ENCODE assay signal across 1 cellular context in the genomic region with DNA sequence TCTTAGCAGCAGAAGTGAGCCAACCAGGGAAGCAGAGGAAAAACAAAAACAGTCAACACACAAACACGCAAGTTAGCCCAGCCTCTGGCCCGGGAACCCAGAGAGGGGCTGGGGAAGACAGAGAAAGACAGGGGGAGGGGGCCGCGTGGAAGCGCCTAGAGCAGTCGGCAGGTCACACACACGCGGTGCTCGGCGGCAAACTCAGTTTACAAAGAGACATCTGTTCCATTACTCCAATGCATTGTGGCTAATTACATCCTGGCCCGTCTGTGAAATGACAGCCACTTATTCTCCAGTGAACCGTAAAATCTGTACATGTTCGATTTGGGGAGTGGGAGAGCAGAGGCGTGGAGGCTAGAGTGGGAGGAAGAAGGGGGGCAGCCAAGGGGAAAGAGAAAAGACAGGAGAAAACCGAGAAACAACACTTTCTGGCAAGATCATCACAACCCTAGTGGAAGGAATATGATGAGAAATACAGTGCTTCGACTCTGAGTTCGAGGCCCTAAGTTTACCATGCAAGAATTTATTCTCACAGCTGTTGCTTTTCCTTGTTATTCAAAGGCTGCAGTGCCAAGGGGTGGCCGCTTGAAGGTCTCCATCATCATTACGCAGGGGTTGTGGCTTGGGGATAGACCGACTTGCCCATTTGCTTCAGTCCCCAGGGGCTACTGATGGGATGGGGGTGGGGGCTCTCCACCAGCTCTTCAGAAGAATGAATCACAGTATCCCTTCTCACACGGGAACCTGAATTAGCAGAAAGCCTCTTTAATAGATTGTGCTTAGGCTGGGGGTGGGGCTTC.
TF ChIP-seq lines count a peak whose summit lies in the region.

No MANE protein-coding gene starts in this region.

TF ChIP-seq in SK-N-SH treated with all-trans-retinoic acid at 6 μM for 48 hours, 23 proteins besides CTCF, POLR2A, EP300 and RAD21 (continued from another document):
- no peak for TF ChIP-seq ISL1 (CRISPR knock-in tag; IDR thresholded peaks at IDR 0.05)
- no peak for TF ChIP-seq ZNF565 (CRISPR knock-in tag; conservative IDR thresholded peaks at IDR 0.05; ENCODE audit: low read depth)
- TF ChIP-seq CSDC2 (CRISPR knock-in tag; IDR thresholded peaks at IDR 0.05) = no peak
- no peak for TF ChIP-seq ZNF8 (CRISPR knock-in tag; IDR thresholded peaks at IDR 0.05)
- TF ChIP-seq TOX (CRISPR knock-in tag; IDR thresholded peaks at IDR 0.05; ENCODE audit: borderline replicate concordance) = no peak
- no peak for TF ChIP-seq OSR1 (CRISPR knock-in tag; IDR thresholded peaks at IDR 0.05)
- no peak for TF ChIP-seq ZC3H10 (CRISPR knock-in tag; IDR thresholded peaks at IDR 0.05)
- TF ChIP-seq ZNF70 (CRISPR knock-in tag; IDR thresholded peaks at IDR 0.05) = no peak
